1 cellular context compared by ENCODE assay signal in the genomic region with DNA sequence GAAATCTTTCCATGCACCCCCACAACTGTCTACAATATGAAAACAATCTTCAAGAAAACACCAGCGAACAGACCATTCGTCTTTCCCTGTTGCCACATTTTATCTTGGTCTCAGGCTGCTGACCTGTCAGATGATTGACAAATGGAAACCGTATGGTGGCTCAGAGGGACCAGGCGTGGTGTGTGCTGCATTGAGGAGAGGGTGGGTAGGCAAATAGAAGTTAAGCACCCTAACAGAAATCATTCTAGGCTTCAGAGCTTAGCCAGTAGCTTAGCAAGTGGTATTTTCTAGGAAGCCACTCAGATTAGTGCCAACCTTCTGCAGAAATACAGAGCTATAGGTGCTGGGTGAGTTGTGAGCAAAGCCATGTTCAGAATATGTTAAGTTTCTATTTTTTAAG.
TF ChIP-seq lines count a peak whose summit lies in the region.

No MANE protein-coding gene starts in this region.

TF ChIP-seq in K562, 482 proteins besides CTCF, POLR2A, EP300 and RAD21 (continued from another document):
- TF ChIP-seq, protein P1, sequence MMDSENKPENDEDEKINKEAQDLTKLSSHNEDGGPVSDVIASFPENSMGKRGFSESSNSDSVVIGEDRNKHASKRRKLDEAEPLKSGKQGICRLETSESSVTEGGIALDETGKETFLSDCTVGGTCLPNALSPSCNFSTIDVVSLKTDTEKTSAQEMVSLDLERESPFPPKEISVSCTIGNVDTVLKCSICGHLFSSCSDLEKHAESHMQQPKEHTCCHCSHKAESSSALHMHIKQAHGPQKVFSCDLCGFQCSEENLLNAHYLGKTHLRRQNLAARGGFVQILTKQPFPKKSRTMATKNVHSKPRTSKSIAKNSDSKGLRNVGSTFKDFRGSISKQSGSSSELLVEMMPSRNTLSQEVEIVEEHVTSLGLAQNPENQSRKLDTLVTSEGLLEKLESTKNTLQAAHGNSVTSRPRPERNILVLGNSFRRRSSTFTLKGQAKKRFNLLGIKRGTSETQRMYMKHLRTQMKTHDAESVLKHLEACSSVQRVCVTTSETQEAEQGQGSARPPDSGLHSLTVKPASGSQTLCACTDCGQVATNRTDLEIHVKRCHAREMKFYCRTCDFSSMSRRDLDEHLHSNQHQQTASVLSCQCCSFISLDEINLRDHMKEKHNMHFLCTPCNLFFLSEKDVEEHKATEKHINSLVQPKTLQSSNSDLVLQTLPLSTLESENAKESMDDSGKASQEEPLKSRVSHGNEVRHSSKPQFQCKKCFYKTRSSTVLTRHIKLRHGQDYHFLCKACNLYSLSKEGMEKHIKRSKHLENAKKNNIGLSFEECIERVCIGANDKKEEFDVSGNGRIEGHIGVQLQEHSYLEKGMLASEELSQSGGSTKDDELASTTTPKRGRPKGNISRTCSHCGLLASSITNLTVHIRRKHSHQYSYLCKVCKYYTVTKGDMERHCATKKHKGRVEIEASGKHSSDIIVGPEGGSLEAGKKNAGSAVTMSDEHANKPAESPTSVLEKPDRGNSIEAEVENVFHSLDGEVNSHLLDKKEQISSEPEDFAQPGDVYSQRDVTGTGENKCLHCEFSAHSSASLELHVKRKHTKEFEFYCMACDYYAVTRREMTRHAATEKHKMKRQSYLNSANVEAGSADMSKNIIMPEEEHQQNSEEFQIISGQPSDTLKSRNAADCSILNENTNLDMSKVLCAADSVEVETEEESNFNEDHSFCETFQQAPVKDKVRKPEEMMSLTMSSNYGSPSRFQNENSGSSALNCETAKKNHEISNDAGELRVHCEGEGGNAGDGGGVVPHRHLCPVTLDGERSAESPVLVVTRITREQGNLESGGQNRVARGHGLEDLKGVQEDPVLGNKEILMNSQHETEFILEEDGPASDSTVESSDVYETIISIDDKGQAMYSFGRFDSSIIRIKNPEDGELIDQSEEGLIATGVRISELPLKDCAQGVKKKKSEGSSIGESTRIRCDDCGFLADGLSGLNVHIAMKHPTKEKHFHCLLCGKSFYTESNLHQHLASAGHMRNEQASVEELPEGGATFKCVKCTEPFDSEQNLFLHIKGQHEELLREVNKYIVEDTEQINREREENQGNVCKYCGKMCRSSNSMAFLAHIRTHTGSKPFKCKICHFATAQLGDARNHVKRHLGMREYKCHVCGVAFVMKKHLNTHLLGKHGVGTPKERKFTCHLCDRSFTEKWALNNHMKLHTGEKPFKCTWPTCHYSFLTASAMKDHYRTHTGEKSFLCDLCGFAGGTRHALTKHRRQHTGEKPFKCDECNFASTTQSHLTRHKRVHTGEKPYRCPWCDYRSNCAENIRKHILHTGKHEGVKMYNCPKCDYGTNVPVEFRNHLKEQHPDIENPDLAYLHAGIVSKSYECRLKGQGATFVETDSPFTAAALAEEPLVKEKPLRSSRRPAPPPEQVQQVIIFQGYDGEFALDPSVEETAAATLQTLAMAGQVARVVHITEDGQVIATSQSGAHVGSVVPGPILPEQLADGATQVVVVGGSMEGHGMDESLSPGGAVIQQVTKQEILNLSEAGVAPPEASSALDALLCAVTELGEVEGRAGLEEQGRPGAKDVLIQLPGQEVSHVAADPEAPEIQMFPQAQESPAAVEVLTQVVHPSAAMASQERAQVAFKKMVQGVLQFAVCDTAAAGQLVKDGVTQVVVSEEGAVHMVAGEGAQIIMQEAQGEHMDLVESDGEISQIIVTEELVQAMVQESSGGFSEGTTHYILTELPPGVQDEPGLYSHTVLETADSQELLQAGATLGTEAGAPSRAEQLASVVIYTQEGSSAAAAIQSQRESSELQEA (IDR thresholded peaks at IDR 0.05; ENCODE audit: low read depth): peak; percentile 58; the same call in 1 of the 2 replicates
- TF ChIP-seq, protein P2, sequence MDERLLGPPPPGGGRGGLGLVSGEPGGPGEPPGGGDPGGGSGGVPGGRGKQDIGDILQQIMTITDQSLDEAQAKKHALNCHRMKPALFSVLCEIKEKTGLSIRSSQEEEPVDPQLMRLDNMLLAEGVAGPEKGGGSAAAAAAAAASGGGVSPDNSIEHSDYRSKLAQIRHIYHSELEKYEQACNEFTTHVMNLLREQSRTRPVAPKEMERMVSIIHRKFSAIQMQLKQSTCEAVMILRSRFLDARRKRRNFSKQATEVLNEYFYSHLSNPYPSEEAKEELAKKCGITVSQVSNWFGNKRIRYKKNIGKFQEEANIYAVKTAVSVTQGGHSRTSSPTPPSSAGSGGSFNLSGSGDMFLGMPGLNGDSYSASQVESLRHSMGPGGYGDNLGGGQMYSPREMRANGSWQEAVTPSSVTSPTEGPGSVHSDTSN (CRISPR knock-in tag; IDR thresholded peaks at IDR 0.05; ENCODE audit: low read depth): no peak
- TF ChIP-seq, protein P2 (tag; conservative IDR thresholded peaks at IDR 0.05; ENCODE audit: low read depth): 0 out of 2 replicates have a peak, but pooled peaks have one; percentile 17
- TF ChIP-seq JUNB (CRISPR knock-in tag; conservative IDR thresholded peaks at IDR 0.05) (no peak), SMAD4 (CRISPR knock-in tag; conservative IDR thresholded peaks at IDR 0.05) (no peak), MAFK (IDR thresholded peaks at IDR 0.05; ENCODE audit: low read length) (no peak)
- TF ChIP-seq, protein P3, sequence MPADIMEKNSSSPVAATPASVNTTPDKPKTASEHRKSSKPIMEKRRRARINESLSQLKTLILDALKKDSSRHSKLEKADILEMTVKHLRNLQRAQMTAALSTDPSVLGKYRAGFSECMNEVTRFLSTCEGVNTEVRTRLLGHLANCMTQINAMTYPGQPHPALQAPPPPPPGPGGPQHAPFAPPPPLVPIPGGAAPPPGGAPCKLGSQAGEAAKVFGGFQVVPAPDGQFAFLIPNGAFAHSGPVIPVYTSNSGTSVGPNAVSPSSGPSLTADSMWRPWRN (IDR thresholded peaks at IDR 0.05; ENCODE audit: low read depth): no peak
- TF ChIP-seq, protein P4, sequence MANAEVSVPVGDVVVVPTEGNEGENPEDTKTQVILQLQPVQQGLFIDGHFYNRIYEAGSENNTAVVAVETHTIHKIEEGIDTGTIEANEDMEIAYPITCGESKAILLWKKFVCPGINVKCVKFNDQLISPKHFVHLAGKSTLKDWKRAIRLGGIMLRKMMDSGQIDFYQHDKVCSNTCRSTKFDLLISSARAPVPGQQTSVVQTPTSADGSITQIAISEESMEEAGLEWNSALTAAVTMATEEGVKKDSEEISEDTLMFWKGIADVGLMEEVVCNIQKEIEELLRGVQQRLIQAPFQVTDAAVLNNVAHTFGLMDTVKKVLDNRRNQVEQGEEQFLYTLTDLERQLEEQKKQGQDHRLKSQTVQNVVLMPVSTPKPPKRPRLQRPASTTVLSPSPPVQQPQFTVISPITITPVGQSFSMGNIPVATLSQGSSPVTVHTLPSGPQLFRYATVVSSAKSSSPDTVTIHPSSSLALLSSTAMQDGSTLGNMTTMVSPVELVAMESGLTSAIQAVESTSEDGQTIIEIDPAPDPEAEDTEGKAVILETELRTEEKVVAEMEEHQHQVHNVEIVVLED (CRISPR knock-in tag; IDR thresholded peaks at IDR 0.05): no peak
